8 cellular contexts compared by ENCODE assay signal in the genomic region with DNA sequence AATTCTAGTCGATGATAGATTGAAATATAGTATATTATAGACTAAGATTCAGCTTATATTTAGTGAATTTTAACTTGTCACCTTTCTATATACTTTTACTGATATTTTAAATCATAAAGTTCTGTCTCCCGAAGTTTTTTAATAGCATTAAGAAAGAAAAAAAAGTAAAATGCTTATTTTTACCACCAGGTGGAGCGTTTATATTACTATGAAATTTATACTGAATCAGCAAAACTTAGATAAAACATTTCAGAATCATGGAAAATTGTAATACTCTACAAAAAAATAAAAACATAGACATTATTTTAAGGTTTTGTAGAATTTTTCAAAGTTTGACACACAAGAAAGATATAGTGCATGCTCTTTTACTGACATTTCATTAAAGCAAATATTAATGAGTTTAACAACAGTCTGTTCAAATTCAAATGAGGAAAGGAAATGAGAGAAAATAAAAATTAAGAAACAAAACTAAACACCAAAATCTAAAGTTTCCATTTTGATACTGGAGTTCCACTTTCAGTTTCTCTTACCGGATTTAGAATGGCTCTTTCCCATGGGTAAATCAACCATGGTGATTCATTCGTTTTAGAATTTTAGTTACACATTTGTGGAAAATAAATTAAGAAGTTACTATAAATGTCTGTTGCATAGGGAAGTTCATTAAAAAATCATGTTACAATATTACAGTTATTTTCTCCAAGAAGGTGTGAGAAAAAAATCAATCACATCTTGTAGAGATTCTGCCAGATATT.
DNase-seq lines count a peak whose midpoint lies in the region; ATAC-seq, FAIRE-seq and TF ChIP-seq lines count a peak whose summit lies in the region.

No MANE protein-coding gene starts in this region.

- no peak for DNase-seq in left ventricle myocardium inferior
- DNase-seq in left cardiac atrium, result no peak
- peak; percentile 60 for DNase-seq in NCI-H69 (lab: John Stamatoyannopoulos, UW)
- no peak for DNase-seq in type B pancreatic cell (ENCODE audit: extremely low spot score, unreplicated experiment)
- DNase-seq in Caco-2, result no peak
- DNase-seq in activated T-helper 2 cell treated with anti-CD3 and anti-CD28 coated beads, Interferon-gamma antibody, Interleukin-2, Interleukin-4, amounts not matched to agents 10 μg/mL and 5 μg/mL and 100 μg/mL, durations not matched to agents 14 hours and 24 hours and 36 hours (ENCODE audit: low spot score), result no peak
- DNase-seq in stimulated activated CD4-positive, alpha-beta T cell treated with anti-CD3 and anti-CD28 coated beads, Interleukin-4, amount 100 ng/mL, for 4 hours, result no peak

- no peaks in the 10 kb centered on the region for H3K4me1 Mint-ChIP-seq in type B pancreatic cell (ENCODE audit: unreplicated experiment)
- no peaks in the 10 kb centered on the region for H3K4me1 Mint-ChIP-seq in Caco-2 (ENCODE audit: low read depth, unreplicated experiment)
- no peaks in the 10 kb centered on the region for H3K4me1 Mint-ChIP-seq in activated T-helper 2 cell treated with anti-CD3 and anti-CD28 coated beads, Interferon-gamma antibody, Interleukin-2, Interleukin-4, amounts not matched to agents 10 μg/mL and 5 μg/mL and 100 μg/mL, durations not matched to agents 14 hours and 24 hours and 36 hours (ENCODE audit: low read depth)

- no peak overlapping the region for H3K27ac Mint-ChIP-seq in type B pancreatic cell
- H3K27ac Mint-ChIP-seq in Caco-2 (ENCODE audit: unreplicated experiment), result no peak overlapping the region
- H3K27ac Mint-ChIP-seq in activated T-helper 2 cell treated with anti-CD3 and anti-CD28 coated beads, Interferon-gamma antibody, Interleukin-2, Interleukin-4, amounts not matched to agents 10 μg/mL and 5 μg/mL and 100 μg/mL, durations not matched to agents 14 hours and 24 hours and 36 hours, result no peak overlapping the region

- H3K36me3 ChIP-seq in left ventricle myocardium inferior, result no peaks in the 10 kb centered on the region
- H3K36me3 ChIP-seq in Caco-2 (ENCODE audit: control insufficient read depth, insufficient read depth, low read length), result no peaks in the 10 kb centered on the region

- H3K27me3 Mint-ChIP-seq in type B pancreatic cell (no peaks in the 10 kb centered on the region), Caco-2 (ENCODE audit: insufficient read depth, unreplicated experiment) (no peaks in the 10 kb centered on the region)
- H3K27me3 Mint-ChIP-seq in activated T-helper 2 cell treated with anti-CD3 and anti-CD28 coated beads, Interferon-gamma antibody, Interleukin-2, Interleukin-4, amounts not matched to agents 10 μg/mL and 5 μg/mL and 100 μg/mL, durations not matched to agents 14 hours and 24 hours and 36 hours (ENCODE audit: low read depth), result no peaks in the 10 kb centered on the region

- no peaks in the 10 kb centered on the region for H3K4me1 ChIP-seq in left ventricle myocardium inferior
- no peaks in the 10 kb centered on the region for H3K4me1 ChIP-seq in Caco-2

- H3K9me3 ChIP-seq in left ventricle myocardium inferior (replicated peaks) (no peaks in the 10 kb centered on the region), Caco-2 (no peaks in the 10 kb centered on the region)

- H3K36me3 Mint-ChIP-seq in type B pancreatic cell (no peaks in the 10 kb centered on the region), Caco-2 (ENCODE audit: insufficient read depth, unreplicated experiment) (no peaks in the 10 kb centered on the region)
- H3K36me3 Mint-ChIP-seq in activated T-helper 2 cell treated with anti-CD3 and anti-CD28 coated beads, Interferon-gamma antibody, Interleukin-2, Interleukin-4, amounts not matched to agents 10 μg/mL and 5 μg/mL and 100 μg/mL, durations not matched to agents 14 hours and 24 hours and 36 hours (ENCODE audit: low read depth), result no peaks in the 10 kb centered on the region

- H3K4me3 ChIP-seq in left ventricle myocardium inferior, result peak overlapping the region; percentile 43
- H3K4me3 ChIP-seq in Caco-2 (ENCODE audit: low read depth, low read length), result no peak overlapping the region

- POLR2A ChIA-PET in Caco-2 (lab: Charles Lee), result no interaction called here

- ATAC-seq in left cardiac atrium, result no peak

- H3K4me3 Mint-ChIP-seq in type B pancreatic cell, result no peak overlapping the region
- no peak overlapping the region for H3K4me3 Mint-ChIP-seq in Caco-2 (ENCODE audit: unreplicated experiment)
- H3K4me3 Mint-ChIP-seq in activated T-helper 2 cell treated with anti-CD3 and anti-CD28 coated beads, Interferon-gamma antibody, Interleukin-2, Interleukin-4, amounts not matched to agents 10 μg/mL and 5 μg/mL and 100 μg/mL, durations not matched to agents 14 hours and 24 hours and 36 hours (ENCODE audit: low read depth), result no peak overlapping the region

- FAIRE-seq in endometrium (lab: Jason Lieb, UNC), result peak; percentile 89

- H3K27ac ChIP-seq in left ventricle myocardium inferior (replicated peaks), result no peak overlapping the region

- intact Hi-C loops in left ventricle myocardium inferior (cut with micrococcal nuclease), result no loop called here
- intact Hi-C loops in left cardiac atrium (cut with DNase I), result no loop called here
- intact Hi-C loops in Caco-2 (cut with micrococcal nuclease; ENCODE audit: unreplicated experiment), result no loop called here
- intact Hi-C loops in activated T-helper 2 cell treated with anti-CD3 and anti-CD28 coated beads, Interferon-gamma antibody, Interleukin-2, Interleukin-4, amounts not matched to agents 10 μg/mL and 5 μg/mL and 100 μg/mL, durations not matched to agents 14 hours and 24 hours and 36 hours (cut with micrococcal nuclease), result no loop called here

- no peaks in the 10 kb centered on the region for H3K9me3 Mint-ChIP-seq in type B pancreatic cell
- H3K9me3 Mint-ChIP-seq in Caco-2 (ENCODE audit: unreplicated experiment), result no peaks in the 10 kb centered on the region
- no peaks in the 10 kb centered on the region for H3K9me3 Mint-ChIP-seq in activated T-helper 2 cell treated with anti-CD3 and anti-CD28 coated beads, Interferon-gamma antibody, Interleukin-2, Interleukin-4, amounts not matched to agents 10 μg/mL and 5 μg/mL and 100 μg/mL, durations not matched to agents 14 hours and 24 hours and 36 hours

- BruUV-seq in Caco-2 (replicated peaks; lab: Mats Ljungman, UMichigan), result no TSS peak

- CTCF ChIA-PET in Caco-2 (lab: Charles Lee), result no interaction called here

- H3K27me3 ChIP-seq in left ventricle myocardium inferior (ENCODE audit: low read depth), result no peaks in the 10 kb centered on the region
- H3K27me3 ChIP-seq in Caco-2 (replicated peaks; ENCODE audit: control insufficient read depth, insufficient read depth, low read length), result no peaks in the 10 kb centered on the region

- TF ChIP-seq CTCF in left ventricle myocardium inferior (IDR thresholded peaks at IDR 0.05; ENCODE audit: borderline replicate concordance) (peak; percentile 34), type B pancreatic cell (conservative IDR thresholded peaks at IDR 0.05) (peak; percentile 74), Caco-2 (IDR thresholded peaks at IDR 0.05; ENCODE audit: insufficient read depth in 1 of 2, low read depth in 1 of 2, low read length in 1 of 2, severe bottlenecking in 1 of 2, unreplicated experiment in 1 of 2) (no peak)

Comparison
In these comparisons a context has a peak if more than half of its experiments do, and no peak if none do; other contexts are left out.
1. CTCF ChIP-seq: peak in left ventricle myocardium inferior (single experiment) and type B pancreatic cell (single experiment); none in Caco-2 (0 of 2).